In the genomic region with DNA sequence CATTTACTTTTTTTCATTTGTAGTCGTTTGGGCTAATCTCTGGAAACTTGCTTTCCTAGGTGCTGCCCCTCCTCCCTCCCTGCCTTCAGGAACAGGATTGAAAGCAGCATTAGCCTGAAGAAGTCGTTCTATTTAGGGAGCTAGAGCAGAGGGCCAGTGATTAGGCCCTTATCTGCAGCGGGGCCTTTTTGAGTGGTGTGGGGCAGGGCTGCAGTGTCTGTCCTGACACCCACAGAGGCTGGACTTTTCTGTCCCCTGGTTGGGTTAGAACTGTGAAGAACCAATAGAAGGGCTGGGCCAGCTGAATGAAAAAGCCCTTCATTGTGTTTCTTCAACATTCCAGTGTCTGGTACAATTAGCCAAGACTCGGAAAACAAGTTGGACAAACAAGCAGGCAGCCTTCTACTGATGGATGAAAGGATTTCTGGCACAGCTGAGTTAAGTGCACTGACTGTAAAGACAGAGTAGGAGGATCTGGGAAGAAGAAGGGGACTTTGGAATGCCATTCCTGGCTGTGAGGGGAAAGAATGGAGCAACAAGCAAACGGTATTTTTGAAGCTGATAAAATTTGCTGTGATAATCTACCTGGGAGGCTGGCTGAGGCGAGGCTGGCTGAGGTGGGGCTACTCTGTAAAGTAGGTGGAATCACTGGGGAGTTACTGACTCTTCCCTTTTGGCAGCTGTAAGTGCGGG, we compare ENCODE assay signal across 8 cellular contexts. TPM values are rescaled to one million over a fixed set of nuclear protein-coding genes. Genes with fewer than 3 reads are reported as not detected.
A peak's percentile ranks its signal among the peaks of the same experiment; 100 is the strongest.
DNase-seq lines count a peak whose midpoint lies in the region; FAIRE-seq and TF ChIP-seq lines count a peak whose summit lies in the region.

No MANE protein-coding gene starts in this region.

- H3K4me1 Mint-ChIP-seq in activated CD4-positive, alpha-beta memory T cell treated with anti-CD3 and anti-CD28 coated beads for 36 hours (ENCODE audit: low read depth), result peaks cover 55% of the 10 kb centered on the region

- H3K36me3 Mint-ChIP-seq in activated CD4-positive, alpha-beta memory T cell treated with anti-CD3 and anti-CD28 coated beads for 36 hours, result peaks cover 28% of the 10 kb centered on the region

- peaks cover 39% of the 10 kb centered on the region for H3K4me1 ChIP-seq in cardiac muscle cell (ENCODE audit: low read depth)

- peak overlapping the region; percentile 47 for H3K4me3 ChIP-seq in cardiac muscle cell

- peak; percentile 44 for FAIRE-seq in GM19239 (lab: Jason Lieb, UNC)

- peak overlapping the region; percentile 88 for H3K27ac Mint-ChIP-seq in activated CD4-positive, alpha-beta memory T cell treated with anti-CD3 and anti-CD28 coated beads for 36 hours

- no peak for DNase-seq in GM19239 (ENCODE audit: insufficient read length, low spot score)
- no peak for DNase-seq in activated CD4-positive, alpha-beta memory T cell treated with anti-CD3 and anti-CD28 coated beads for 36 hours
- peak; percentile 62 to 88 for DNase-seq in cardiac muscle cell (ENCODE audit: low read depth in 1 of 2, low spot score in 1 of 2)
- peak; percentile 89 for DNase-seq in putamen (ENCODE audit: low spot score)
- no peak for DNase-seq in NOMO-1 treated with DMSO at 0.1 percent for 48 hours (lab: John Stamatoyannopoulos, UW; ENCODE audit: unreplicated experiment)
- DNase-seq in stimulated activated CD4-positive, alpha-beta T cell treated with anti-CD3 and anti-CD28 coated beads, Interleukin-12 subunit alpha, Interleukin-12 subunit beta, amount 100 ng/mL, for 4 hours, result no peak
- no peak for DNase-seq in NCI-H526 (lab: John Stamatoyannopoulos, UW)
- no peak for DNase-seq in NCI-H2081 (lab: John Stamatoyannopoulos, UW)

- intact Hi-C loops in activated CD4-positive, alpha-beta memory T cell treated with anti-CD3 and anti-CD28 coated beads for 36 hours (cut with micrococcal nuclease), result no loop called here

- no peaks in the 10 kb centered on the region for H3K27me3 Mint-ChIP-seq in activated CD4-positive, alpha-beta memory T cell treated with anti-CD3 and anti-CD28 coated beads for 36 hours

- CTCF ChIA-PET in activated CD4-positive, alpha-beta memory T cell treated with anti-CD3 and anti-CD28 coated beads for 36 hours (lab: Charles Lee), result interaction anchor here (0.9 to 8.1 kb wide), 10 partner anchors 8 to 112 kb away, joined by 3 to 59 read pairs (median 6); a partner anchor contains a TSS

- no peak for TF ChIP-seq CTCF in cardiac muscle cell (IDR thresholded peaks at IDR 0.05; ENCODE audit: low read depth, low read length)

- peak overlapping the region; percentile 93 for H3K27ac ChIP-seq in cardiac muscle cell

- no peaks in the 10 kb centered on the region for H3K27me3 ChIP-seq in cardiac muscle cell

- no peaks in the 10 kb centered on the region for H3K36me3 ChIP-seq in cardiac muscle cell

- H3K4me3 Mint-ChIP-seq in activated CD4-positive, alpha-beta memory T cell treated with anti-CD3 and anti-CD28 coated beads for 36 hours, result peak overlapping the region; percentile 88

- H3K9me3 ChIP-seq in cardiac muscle cell (ENCODE audit: low read depth), result no peaks in the 10 kb centered on the region

- H3K9me3 Mint-ChIP-seq in activated CD4-positive, alpha-beta memory T cell treated with anti-CD3 and anti-CD28 coated beads for 36 hours, result peaks cover 4% of the 10 kb centered on the region

- POLR2A ChIA-PET in activated CD4-positive, alpha-beta memory T cell treated with anti-CD3 and anti-CD28 coated beads for 36 hours (lab: Charles Lee), result interaction anchor here (0.8 to 7.4 kb wide), 8 partner anchors 8 to 36 kb away, joined by 3 to 93 read pairs (median 6); a partner anchor contains a TSS

RNA-seq across cellular contexts. Expression of a gene that starts 9.7 kb away (rescaled TPM):
- total RNA-seq in activated CD4-positive, alpha-beta memory T cell treated with anti-CD3 and anti-CD28 coated beads for 36 hours, result 100 to 1,000 TPM; 239 to 240 TPM
- total RNA-seq in cardiac muscle cell, result 146 and 261 TPM in 2 replicates
- polyA plus RNA-seq in cardiac muscle cell, result 80.4 and 144 TPM in 2 replicates

Comparison
In these comparisons a context has a peak if more than half of its experiments do, and no peak if none do; other contexts are left out.
1. DNase-seq: peak in cardiac muscle cell (2 of 2) and putamen (single experiment); none in GM19239 (single experiment), activated CD4-positive, alpha-beta memory T cell treated with anti-CD3 and anti-CD28 coated beads for 36 hours (single experiment), NOMO-1 treated with DMSO at 0.1 percent for 48 hours (single experiment), stimulated activated CD4-positive, alpha-beta T cell treated with anti-CD3 and anti-CD28 coated beads, Interleukin-12 subunit alpha, Interleukin-12 subunit beta, amount 100 ng/mL, for 4 hours (single experiment), NCI-H526 (0 of 2) and NCI-H2081 (0 of 2).